31 cellular contexts compared by ENCODE assay signal in genomic region chr12:5094986-5095385, GRCh38. TPM values are rescaled to one million over a fixed set of nuclear protein-coding genes. Genes with fewer than 3 reads are reported as not detected.
"Had no signal": no experiment of that assay in that cellular context is flagged by ENCODE, and none has a peak within 500 bp of the region (broad histone marks: within the 10 kb centered on the region; RNA-seq: fewer than 3 reads in every experiment).

No MANE protein-coding gene starts in this region.

- H3K27me3 ChIP-seq: pancreas, right lobe of liver, uterus had no signal

- ATAC-seq: effector memory CD8-positive, alpha-beta T cell; gastrocnemius medialis; left lobe of liver; natural killer cell; pancreas; right lobe of liver; stimulated activated naive CD8-positive, alpha-beta T cell treated with anti-CD3 and anti-CD28 coated beads, Interleukin-15, amount 100 ng/mL, for 72 hours; upper lobe of right lung had no signal

- H3K4me1 ChIP-seq: gastrocnemius medialis, pancreas, right lobe of liver, suprapubic skin, transverse colon, upper lobe of right lung, uterus had no signal

- H3K36me3 Mint-ChIP-seq: memory B cell, natural killer cell had no signal

- H3K4me1 Mint-ChIP-seq: memory B cell; natural killer cell; stimulated activated naive CD8-positive, alpha-beta T cell treated with anti-CD3 and anti-CD28 coated beads, Interleukin-15, amount 100 ng/mL, for 72 hours had no signal

- H3K4me2 ChIP-seq: hepatocyte, smooth muscle cell had no signal

- H3K4me3 ChIP-seq: gastrocnemius medialis, heart left ventricle, hepatocyte, lung, pancreas, right lobe of liver, smooth muscle cell, suprapubic skin, transverse colon, upper lobe of right lung, uterus had no signal

- H3K27ac ChIP-seq: gastrocnemius medialis, heart left ventricle, hepatocyte, neutrophil, pancreas, right lobe of liver, suprapubic skin, transverse colon, upper lobe of right lung, uterus had no signal

- H3K27ac Mint-ChIP-seq: effector memory CD8-positive, alpha-beta T cell; memory B cell; natural killer cell; stimulated activated naive CD8-positive, alpha-beta T cell treated with anti-CD3 and anti-CD28 coated beads, Interleukin-15, amount 100 ng/mL, for 72 hours had no signal

- H3K9me3 Mint-ChIP-seq: effector memory CD8-positive, alpha-beta T cell; memory B cell; natural killer cell; stimulated activated naive CD8-positive, alpha-beta T cell treated with anti-CD3 and anti-CD28 coated beads, Interleukin-15, amount 100 ng/mL, for 72 hours had no signal

- H2AFZ ChIP-seq: hepatocyte had no signal

- DNase-seq: cortex of kidney; effector memory CD8-positive, alpha-beta T cell; erythroblast; foreskin fibroblast; gastrocnemius medialis; heart left ventricle; kidney; natural killer cell; pancreas; retina; right lobe of liver; stimulated activated CD4-positive, alpha-beta T cell treated with anti-CD3 and anti-CD28 coated beads, Interleukin-12 subunit alpha, Interleukin-12 subunit beta, amount 100 ng/mL, for 4 hours; stimulated activated CD4-positive, alpha-beta T cell treated with anti-CD3 and anti-CD28 coated beads, Interleukin-1b, Interleukin-23, amount 100 ng/mL, for 48 hours; stimulated activated CD4-positive, alpha-beta T cell treated with anti-CD3 and anti-CD28 coated beads, Interleukin-4, amount 100 ng/mL, for 1 hour; stimulated activated CD8-positive, alpha-beta memory T cell treated with anti-CD3 and anti-CD28 coated beads, Interleukin-4, amount 100 ng/mL, for 48 hours; stimulated activated naive CD4-positive, alpha-beta T cell; stimulated activated naive CD8-positive, alpha-beta T cell treated with anti-CD3 and anti-CD28 coated beads, Interleukin-15, amount 100 ng/mL, for 72 hours; transverse colon; upper lobe of right lung; uterus had no signal

- FAIRE-seq: endometrium, kidney, pancreas had no signal

- H3K79me2 ChIP-seq: hepatocyte had no signal

- H3K36me3 ChIP-seq: gastrocnemius medialis, heart left ventricle, neutrophil, pancreas, right lobe of liver, suprapubic skin, transverse colon, upper lobe of right lung, uterus had no signal

- H3K4me3 Mint-ChIP-seq: effector memory CD8-positive, alpha-beta T cell; memory B cell; natural killer cell; stimulated activated naive CD8-positive, alpha-beta T cell treated with anti-CD3 and anti-CD28 coated beads, Interleukin-15, amount 100 ng/mL, for 72 hours had no signal

- H3K9me3 ChIP-seq: gastrocnemius medialis, heart left ventricle, neutrophil, pancreas, right lobe of liver, suprapubic skin, transverse colon, upper lobe of right lung, uterus had no signal

RNA-seq across cellular contexts. Expression of gene KCNA5, which starts 51.3 kb away (rescaled TPM):
- total RNA-seq: dermis microvascular lymphatic vessel endothelial cell, glomerular endothelial cell, pulmonary artery endothelial cell, smooth muscle cell had no signal
- polyA plus RNA-seq: smooth muscle cell had no signal
